ENCODE assay signal across 2 cellular contexts in the genomic region with DNA sequence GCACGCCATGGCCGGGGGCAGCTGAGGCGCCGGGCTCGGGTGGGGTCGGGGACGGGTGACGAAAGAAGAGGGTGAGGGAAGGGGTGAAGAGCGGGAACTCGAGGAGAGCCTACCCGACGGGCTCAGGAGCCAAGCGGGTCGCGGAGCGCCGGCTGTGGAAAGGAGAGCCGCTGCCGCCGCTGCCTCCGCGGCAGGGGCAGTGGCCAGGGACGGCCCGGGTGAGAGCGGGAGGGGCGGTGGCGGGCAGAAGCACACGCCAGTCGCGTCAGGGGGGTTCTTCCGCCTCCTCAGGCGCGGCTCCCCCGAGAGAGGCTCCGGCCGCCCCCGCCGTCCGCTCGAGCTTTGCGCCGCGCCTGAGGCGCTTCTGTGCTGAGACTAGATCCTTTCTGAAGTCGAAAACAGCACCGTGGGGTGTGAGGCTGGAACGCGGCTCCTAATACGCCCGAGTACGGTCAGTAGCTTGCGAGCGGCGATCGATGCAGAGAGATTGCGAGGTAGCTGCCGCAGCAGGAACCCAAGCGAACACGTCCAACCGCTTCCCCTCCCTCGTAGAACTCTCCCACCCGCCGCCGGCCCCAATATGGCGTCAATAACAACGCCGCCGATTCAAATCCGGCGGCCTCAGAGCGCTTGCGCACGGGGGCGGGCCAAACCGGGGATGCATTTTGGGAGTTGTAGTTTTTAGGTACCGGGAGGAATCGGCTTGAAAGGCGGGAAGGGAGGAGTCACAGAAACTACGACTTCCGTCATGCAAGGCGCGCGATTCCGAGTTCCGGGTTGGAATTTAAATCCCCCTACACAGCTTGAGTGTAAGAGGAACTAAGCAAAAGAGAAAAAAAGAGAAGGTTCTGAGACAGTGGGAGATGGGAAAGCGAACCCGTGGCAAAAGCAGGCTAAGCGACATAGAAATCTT.
TF ChIP-seq lines count a peak whose summit lies in the region.

A gene (minus strand): TSS at position 558 of the 913 bp plus-strand sequence. CDS start 549 bp downstream, at position 9.

TF ChIP-seq in IMR-90, 13 proteins besides CTCF, POLR2A, EP300 and RAD21:
- TF ChIP-seq, protein P1, sequence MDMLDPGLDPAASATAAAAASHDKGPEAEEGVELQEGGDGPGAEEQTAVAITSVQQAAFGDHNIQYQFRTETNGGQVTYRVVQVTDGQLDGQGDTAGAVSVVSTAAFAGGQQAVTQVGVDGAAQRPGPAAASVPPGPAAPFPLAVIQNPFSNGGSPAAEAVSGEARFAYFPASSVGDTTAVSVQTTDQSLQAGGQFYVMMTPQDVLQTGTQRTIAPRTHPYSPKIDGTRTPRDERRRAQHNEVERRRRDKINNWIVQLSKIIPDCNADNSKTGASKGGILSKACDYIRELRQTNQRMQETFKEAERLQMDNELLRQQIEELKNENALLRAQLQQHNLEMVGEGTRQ (IDR thresholded peaks at IDR 0.05; ENCODE audit: low read depth, low read length), result peak; percentile 5; the same call in 1 of the 2 replicates
- TF ChIP-seq, protein P2, sequence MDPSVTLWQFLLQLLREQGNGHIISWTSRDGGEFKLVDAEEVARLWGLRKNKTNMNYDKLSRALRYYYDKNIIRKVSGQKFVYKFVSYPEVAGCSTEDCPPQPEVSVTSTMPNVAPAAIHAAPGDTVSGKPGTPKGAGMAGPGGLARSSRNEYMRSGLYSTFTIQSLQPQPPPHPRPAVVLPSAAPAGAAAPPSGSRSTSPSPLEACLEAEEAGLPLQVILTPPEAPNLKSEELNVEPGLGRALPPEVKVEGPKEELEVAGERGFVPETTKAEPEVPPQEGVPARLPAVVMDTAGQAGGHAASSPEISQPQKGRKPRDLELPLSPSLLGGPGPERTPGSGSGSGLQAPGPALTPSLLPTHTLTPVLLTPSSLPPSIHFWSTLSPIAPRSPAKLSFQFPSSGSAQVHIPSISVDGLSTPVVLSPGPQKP (IDR thresholded peaks at IDR 0.05; ENCODE audit: borderline replicate concordance, low read depth, low read length), result no peak
- no peak; the same call in 1 of the 2 replicates for TF ChIP-seq MXI1 (IDR thresholded peaks at IDR 0.05; ENCODE audit: borderline replicate concordance, low read depth, low read length)
- TF ChIP-seq RFX5 (IDR thresholded peaks at IDR 0.05; ENCODE audit: low read depth, low read length), result no peak
- TF ChIP-seq BHLHE40 (IDR thresholded peaks at IDR 0.05; ENCODE audit: low read depth, low read length), result 0 out of 2 replicates have a peak, but pooled peaks have one; percentile 1
- TF ChIP-seq CEBPB (IDR thresholded peaks at IDR 0.05; ENCODE audit: low read depth, low read length), result no peak
- no peak for TF ChIP-seq SMC3 (IDR thresholded peaks at IDR 0.05; ENCODE audit: low read depth, low read length)
- no peak for TF ChIP-seq MAFK (IDR thresholded peaks at IDR 0.05; ENCODE audit: low read depth, low read length)
- TF ChIP-seq MAZ (IDR thresholded peaks at IDR 0.05; ENCODE audit: borderline replicate concordance, low read depth, low read length), result peak; percentile 68; the same call in 1 of the 2 replicates
- TF ChIP-seq CHD1 (IDR thresholded peaks at IDR 0.05; ENCODE audit: low read depth, low read length), result no peak
- no peak for TF ChIP-seq FOS (IDR thresholded peaks at IDR 0.05; ENCODE audit: low read depth, low read length)
- no peak for TF ChIP-seq RCOR1 (IDR thresholded peaks at IDR 0.05; ENCODE audit: insufficient replicate concordance, low read length)
- TF ChIP-seq NFE2L2 (IDR thresholded peaks at IDR 0.05; ENCODE audit: low read depth, low read length), result no peak
TF ChIP-seq in IMR-90: peak in this region for 3.

TF ChIP-seq in endothelial cell of umbilical vein, 7 proteins besides CTCF, POLR2A, EP300 and RAD21:
- TF ChIP-seq MYC (IDR thresholded peaks at IDR 0.05; ENCODE audit: low read depth, low read length), result peak; percentile 3
- TF ChIP-seq EZH2 (IDR thresholded peaks at IDR 0.05; ENCODE audit: borderline replicate concordance, low read depth, low read length, severe bottlenecking), result no peak
- no peak for TF ChIP-seq JUN (IDR thresholded peaks at IDR 0.05; ENCODE audit: borderline replicate concordance, insufficient read depth, insufficient read length, low read depth)
- TF ChIP-seq, protein P3, sequence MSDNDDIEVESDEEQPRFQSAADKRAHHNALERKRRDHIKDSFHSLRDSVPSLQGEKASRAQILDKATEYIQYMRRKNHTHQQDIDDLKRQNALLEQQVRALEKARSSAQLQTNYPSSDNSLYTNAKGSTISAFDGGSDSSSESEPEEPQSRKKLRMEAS (IDR thresholded peaks at IDR 0.05; ENCODE audit: insufficient read depth, insufficient read length), result peak; percentile 12
- peak; percentile 86 for TF ChIP-seq POLR2AphosphoS5 (IDR thresholded peaks at IDR 0.05; ENCODE audit: insufficient read depth, low read depth, low read length)
- TF ChIP-seq GATA2 (IDR thresholded peaks at IDR 0.05; ENCODE audit: insufficient read depth, insufficient read length, low read depth, low read length), result peak; percentile 10
